ENCODE assay signal across 23 cellular contexts in genomic region chr2:193409951-193410350, GRCh38.
A peak's percentile ranks its signal among the peaks of the same experiment; 100 is the strongest.
DNase-seq lines count a peak whose midpoint lies in the region; ATAC-seq, FAIRE-seq and TF ChIP-seq lines count a peak whose summit lies in the region.
"Had no signal": no experiment of that assay in that cellular context is flagged by ENCODE, and none has a peak within 500 bp of the region (broad histone marks: within the 10 kb centered on the region; RNA-seq: fewer than 3 reads in every experiment).

No MANE protein-coding gene starts in this region.

- intact Hi-C loops in psoas muscle (cut with DNase I): no loop called here
- intact Hi-C loops in posterior vena cava (cut with DNase I): no loop called here

- ATAC-seq in psoas muscle (no peak), HG03457 (IDR thresholded peaks at IDR 0.05; ENCODE audit: unreplicated experiment) (no peak)
- ATAC-seq: K562 had no signal

- H3K4me3 ChIP-seq in psoas muscle: no peak overlapping the region
- H3K4me3 ChIP-seq: K562, SJSA1 had no signal

- H3K9me3 ChIP-seq in psoas muscle: no peaks in the 10 kb centered on the region
- H3K9me3 ChIP-seq: SJSA1 had no signal

- TF ChIP-seq CTCF in psoas muscle (IDR thresholded peaks at IDR 0.05): no peak

- 88 to 92% (median 90%) methylated on average over 1 of the region's 1 CpG for WGBS in psoas muscle, 3 donors

- FAIRE-seq in GM12891 (lab: Jason Lieb, UNC): no peak
- FAIRE-seq: HTR-8/SVneo, K562 had no signal

- no peaks in the 10 kb centered on the region for H3K36me3 ChIP-seq in psoas muscle (ENCODE audit: insufficient read depth in 1 of 2, low read depth in 1 of 2)
- H3K36me3 ChIP-seq: SJSA1 had no signal

- DNase-seq in D341Med (ENCODE audit: low spot score) (peak; percentile 61), NCI-H524 treated with DMSO at 0.1 percent for 48 hours (lab: John Stamatoyannopoulos, UW) (peak; percentile 11), ecto neural progenitor cell (ENCODE audit: low spot score) (peak; percentile 50), kidney glomerular epithelial cell (lab: John Stamatoyannopoulos, UW) (peak; percentile 31), GM12891 (ENCODE audit: insufficient read length, low spot score) (no peak), psoas muscle (no peak), posterior vena cava (ENCODE audit: low spot score) (no peak)
- DNase-seq: ACHN, DMS53, GOT3, Kasumi-1, NCI-H1092 treated with DMSO at 0.1 percent for 48 hours, NCI-H1436 treated with DMSO at 0.1 percent for 48 hours, NCI-H187 treated with DMSO at 0.1 percent for 48 hours, NCI-H2171 treated with DMSO at 0.1 percent for 48 hours, NCI-H526, Right ventricle myocardium superior, RPMI8226 had no signal

- H3K4me1 ChIP-seq in psoas muscle: no peaks in the 10 kb centered on the region
- H3K4me1 ChIP-seq: SJSA1 had no signal

- TF ChIP-seq POLR2A in GM12891 (IDR thresholded peaks at IDR 0.05; ENCODE audit: low read depth, low read length): no peak

- no peak overlapping the region for H3K27ac ChIP-seq in psoas muscle
- H3K27ac ChIP-seq: 22Rv1, SJSA1 had no signal

- H3K27me3 ChIP-seq in psoas muscle (ENCODE audit: insufficient read depth in 3 of 3, low read length in 2 of 3): no peaks in the 10 kb centered on the region
- H3K27me3 ChIP-seq: SJSA1 had no signal

TF ChIP-seq in GM12891, 5 proteins besides CTCF, POLR2A, EP300 and RAD21:
- no peak for TF ChIP-seq SPI1 (IDR thresholded peaks at IDR 0.05; ENCODE audit: low read depth, low read length)
- no peak for TF ChIP-seq TAF1 (IDR thresholded peaks at IDR 0.05; ENCODE audit: low read depth, low read length)
- TF ChIP-seq POU2F2 (IDR thresholded peaks at IDR 0.05; ENCODE audit: low read depth, low read length): no peak
- TF ChIP-seq PAX5 (IDR thresholded peaks at IDR 0.05; ENCODE audit: insufficient read depth, low read length, severe bottlenecking): no peak
- TF ChIP-seq POLR2AphosphoS5 (IDR thresholded peaks at IDR 0.05; ENCODE audit: low read depth, low read length): no peak

Comparison
In these comparisons a context has a peak if more than half of its experiments do, and no peak if none do; other contexts are left out.
1. DNase-seq: peak in D341Med (single experiment), NCI-H524 treated with DMSO at 0.1 percent for 48 hours (single experiment), ecto neural progenitor cell (single experiment) and kidney glomerular epithelial cell (single experiment); none in GM12891 (single experiment), psoas muscle (0 of 2) and posterior vena cava (single experiment).